Comparison of ENCODE assay signal across 9 cellular contexts in genomic region chr1:12594490-12594889, GRCh38. TPM values are rescaled to one million over a fixed set of nuclear protein-coding genes. Genes with fewer than 3 reads are reported as not detected.
DNase-seq lines count a peak whose midpoint lies in the region; ATAC-seq and TF ChIP-seq lines count a peak whose summit lies in the region.
"Had no signal": no experiment of that assay in that cellular context is flagged by ENCODE, and none has a peak within 500 bp of the region (broad histone marks: within the 10 kb centered on the region; RNA-seq: fewer than 3 reads in every experiment).

No MANE protein-coding gene starts in this region.

- H3K79me2 ChIP-seq in DND-41 (ENCODE audit: insufficient read depth, low read length) (peaks cover 63% of the 10 kb centered on the region), fibroblast of lung (ENCODE audit: control insufficient read depth, insufficient read depth, low read length) (no peaks in the 10 kb centered on the region)

- peak; percentile 10 for TF ChIP-seq CTCF in DND-41 (IDR thresholded peaks at IDR 0.05; ENCODE audit: borderline replicate concordance, extremely low read depth, low read length, poor library complexity, severe bottlenecking)
- no peak for TF ChIP-seq CTCF in fibroblast of lung (conservative IDR thresholded peaks at IDR 0.05 in 1 of 2, IDR thresholded peaks at IDR 0.05 in 1 of 2; ENCODE audit: low read depth in 1 of 2, low read length in 2 of 2)

- ATAC-seq in DND-41 (ENCODE audit: insufficient read depth, low read depth) (no peak), GM18867 (IDR thresholded peaks at IDR 0.05; ENCODE audit: unreplicated experiment) (no peak)

- no peak overlapping the region for H3K9ac ChIP-seq in DND-41 (ENCODE audit: low read depth, low read length)
- no peak overlapping the region for H3K9ac ChIP-seq in fibroblast of lung (ENCODE audit: insufficient read depth, low read length)
- no peak overlapping the region for H3K9ac ChIP-seq in rectal smooth muscle tissue (ENCODE audit: low read length)

- no peaks in the 10 kb centered on the region for H3K4me1 ChIP-seq in DND-41 (ENCODE audit: insufficient read depth, low read length)
- peaks cover 11% of the 10 kb centered on the region for H3K4me1 ChIP-seq in SJCRH30
- peaks cover 23% of the 10 kb centered on the region for H3K4me1 ChIP-seq in fibroblast of lung (ENCODE audit: control insufficient read depth, extremely low read depth, insufficient read depth, low read length)
- H3K4me1 ChIP-seq in rectal smooth muscle tissue (ENCODE audit: control insufficient read depth, insufficient read depth, low read length) = peaks cover 44% of the 10 kb centered on the region

- H3K36me3 ChIP-seq in DND-41 (ENCODE audit: insufficient read depth, low read length) (peaks cover 12% of the 10 kb centered on the region), SJCRH30 (no peaks in the 10 kb centered on the region), fibroblast of lung (ENCODE audit: control insufficient read depth, insufficient read depth, low read length) (no peaks in the 10 kb centered on the region), rectal smooth muscle tissue (ENCODE audit: control insufficient read depth, insufficient read depth, low read length) (no peaks in the 10 kb centered on the region)

- H3K27me3 ChIP-seq in DND-41 (ENCODE audit: insufficient read depth, low read length, poor library complexity) (no peaks in the 10 kb centered on the region), SJCRH30 (no peaks in the 10 kb centered on the region), fibroblast of lung (ENCODE audit: control insufficient read depth, insufficient read depth, low read length) (no peaks in the 10 kb centered on the region), rectal smooth muscle tissue (ENCODE audit: control insufficient read depth, insufficient read depth, low read length) (no peaks in the 10 kb centered on the region)

- H3K9me3 ChIP-seq in DND-41 (ENCODE audit: insufficient read depth, low read length, severe bottlenecking) (no peaks in the 10 kb centered on the region), SJCRH30 (replicated peaks) (no peaks in the 10 kb centered on the region), fibroblast of lung (ENCODE audit: control insufficient read depth, insufficient read depth, low read depth, low read length) (no peaks in the 10 kb centered on the region)

- H3K4me3 ChIP-seq in DND-41 (ENCODE audit: low read depth in 1 of 2, low read length in 2 of 2) = no peak overlapping the region
- H3K4me3 ChIP-seq in SJCRH30 = peak overlapping the region; percentile 56
- H3K4me3 ChIP-seq in fibroblast of lung (replicated peaks in 1 of 4; ENCODE audit: control extremely low read depth in 1 of 4, insufficient read depth in 1 of 4, low read depth in 3 of 4, low read length in 4 of 4) = no peak overlapping the region
- peak overlapping the region; percentile 44 for H3K4me3 ChIP-seq in rectal smooth muscle tissue (ENCODE audit: low read length)

- peaks cover 31% of the 10 kb centered on the region for H4K20me1 ChIP-seq in DND-41 (ENCODE audit: insufficient read depth, low read length)
- no peaks in the 10 kb centered on the region for H4K20me1 ChIP-seq in fibroblast of lung (ENCODE audit: control insufficient read depth, extremely low read depth, insufficient read depth, low read length)

- no peak overlapping the region for H2AFZ ChIP-seq in DND-41 (ENCODE audit: low read depth, low read length)
- no peak overlapping the region for H2AFZ ChIP-seq in fibroblast of lung (ENCODE audit: low read length)

- DNase-seq in DND-41 = no peak
- DNase-seq in SJCRH30 = no peak
- no peak for DNase-seq in fibroblast of lung (ENCODE audit: low read depth in 2 of 2)
- no peak for DNase-seq in GM03348 (ENCODE audit: low spot score)
- DNase-seq in retina = no peak
- DNase-seq in DMS79 (lab: John Stamatoyannopoulos, UW) = no peak

- H3K4me2 ChIP-seq in DND-41 (ENCODE audit: insufficient read depth, low read length) (no peak overlapping the region), fibroblast of lung (ENCODE audit: extremely low read depth, insufficient read depth, low read length) (no peak overlapping the region)

- H3K27ac ChIP-seq in DND-41 (ENCODE audit: low read length) (no peak overlapping the region), SJCRH30 (no peak overlapping the region), fibroblast of lung (ENCODE audit: insufficient read depth, low read length) (peak overlapping the region; percentile 21), rectal smooth muscle tissue (ENCODE audit: low read depth, low read length) (peak overlapping the region; percentile 90)

RNA-seq across cellular contexts. Expression of gene DHRS3, which starts 23.5 kb away (rescaled TPM):
- 2.6 and 3.5 TPM in 2 replicates for total RNA-seq in SJCRH30 (2014; rRNA removed; shearing (Covaris generic))
- total RNA-seq in fibroblast of lung = 36.8 and 68.1 TPM in 2 replicates
- polyA plus RNA-seq in fibroblast of lung = 8.4 and 14.1 TPM in 2 replicates
- 10.3 and 18.9 TPM in 2 replicates for polyA plus RNA-seq in fibroblast of lung (2012)
- 36.6 and 44.0 TPM in 2 replicates for polyA minus RNA-seq in fibroblast of lung (ENCODE audit: low replicate concordance)

RNA-seq across cellular contexts. Expression of gene AADACL4, which starts 49.4 kb away (rescaled TPM):
- total RNA-seq in SJCRH30 (2014; rRNA removed; shearing (Covaris generic)) = not detected in 2 replicates
- not detected in 2 replicates for total RNA-seq in fibroblast of lung
- not detected in 2 replicates for polyA plus RNA-seq in fibroblast of lung
- polyA plus RNA-seq in fibroblast of lung (2012) = not detected in 2 replicates
- polyA minus RNA-seq in fibroblast of lung (ENCODE audit: low replicate concordance) = not detected in 2 replicates
- total RNA-seq: frontal cortex had no signal

Comparison
In these comparisons a context has a peak if more than half of its experiments do, and no peak if none do; other contexts are left out.
1. H3K27ac ChIP-seq: peak in fibroblast of lung (single experiment) and rectal smooth muscle tissue (single experiment); none in DND-41 (single experiment) and SJCRH30 (single experiment).
2. H3K4me3 ChIP-seq: peak in SJCRH30 (single experiment) and rectal smooth muscle tissue (single experiment); none in DND-41 (0 of 2) and fibroblast of lung (0 of 4).